ENCODE assay signal across 11 cellular contexts in the genomic region with DNA sequence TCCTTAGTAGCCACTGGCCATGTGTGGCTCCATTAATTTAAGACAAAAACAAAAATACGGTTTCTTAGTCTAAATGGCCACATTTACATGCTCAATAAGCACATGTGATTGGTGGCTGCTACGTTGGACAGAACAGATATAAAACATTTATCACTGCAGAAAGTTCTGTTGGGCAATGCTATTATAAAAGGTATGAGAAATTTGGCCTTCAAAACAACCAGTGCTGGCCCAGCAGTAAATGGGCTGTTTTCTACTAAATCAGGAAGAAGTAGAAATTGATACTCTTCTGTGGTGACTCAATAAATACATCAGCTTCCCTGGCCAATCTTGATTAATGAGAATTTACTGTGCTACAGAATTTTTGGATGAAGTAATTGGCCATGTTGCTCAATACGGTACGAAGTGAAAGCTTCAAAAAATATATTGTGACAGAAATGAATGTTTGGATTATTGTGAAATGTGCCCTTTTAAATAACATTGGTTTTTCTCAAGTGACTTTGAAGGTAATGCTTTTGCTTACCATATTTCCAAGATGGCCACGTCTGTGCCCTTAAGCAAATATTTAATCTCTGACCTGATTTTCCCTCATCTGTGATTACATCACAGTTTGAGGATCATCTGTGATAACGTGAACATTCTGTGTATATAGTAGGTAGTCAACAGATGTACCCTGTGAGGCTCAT. TPM values are rescaled to one million over a fixed set of nuclear protein-coding genes. Genes with fewer than 3 reads are reported as not detected.
DNase-seq lines count a peak whose midpoint lies in the region; ATAC-seq and TF ChIP-seq lines count a peak whose summit lies in the region.
"Had no signal": no experiment of that assay in that cellular context is flagged by ENCODE, and none has a peak within 500 bp of the region (broad histone marks: within the 10 kb centered on the region; RNA-seq: fewer than 3 reads in every experiment).

No MANE protein-coding gene starts in this region.

- H3K27me3 ChIP-seq in heart left ventricle = no peaks in the 10 kb centered on the region
- H3K27me3 ChIP-seq: testis had no signal

- H3K27ac Mint-ChIP-seq in CD14-positive monocyte = peak overlapping the region; percentile 83 to 95 (median 88)
- H3K27ac Mint-ChIP-seq in memory B cell = peak overlapping the region; percentile 17

- no peaks in the 10 kb centered on the region for H3K9me3 ChIP-seq in heart left ventricle
- H3K9me3 ChIP-seq: testis had no signal

- H3K4me3 Mint-ChIP-seq in CD14-positive monocyte = peak overlapping the region in 1 of 2 donors; percentile 48
- H3K4me3 Mint-ChIP-seq in memory B cell = no peak overlapping the region

- TF ChIP-seq POLR2A in heart left ventricle (IDR thresholded peaks at IDR 0.05) = no peak

- H3K4me3 ChIP-seq in LNCaP clone FGC (ENCODE audit: low read depth, low read length) (no peak overlapping the region), heart left ventricle (no peak overlapping the region)
- H3K4me3 ChIP-seq: testis had no signal

- peaks cover 0 to 80% (median 77%) of the 10 kb centered on the region in 9 donors for H3K36me3 ChIP-seq in heart left ventricle

- no peak for ATAC-seq in memory B cell (ENCODE audit: low read depth)
- ATAC-seq in heart left ventricle = no peak
- no peak for ATAC-seq in GM21723 (IDR thresholded peaks at IDR 0.05; ENCODE audit: unreplicated experiment)
- ATAC-seq: sciatic nerve had no signal

- H3K36me3 Mint-ChIP-seq in CD14-positive monocyte (peaks cover 55 to 61% of the 10 kb centered on the region in 2 donors), memory B cell (peaks cover 28% of the 10 kb centered on the region)

- DNase-seq in CD14-positive monocyte (ENCODE audit: low spot score) = no peak
- peak; percentile 37 for DNase-seq in LNCaP clone FGC (ENCODE audit: low read depth)
- peak; percentile 77 for DNase-seq in amniotic epithelial cell (ENCODE audit: low read depth)
- no peak for DNase-seq in memory B cell (ENCODE audit: low spot score in 2 of 2)
- DNase-seq in NCI-H1930 (lab: John Stamatoyannopoulos, UW) = no peak
- no peak for DNase-seq in heart left ventricle
- no peak for DNase-seq in KG1 (lab: John Stamatoyannopoulos, UW)
- DNase-seq: activated effector memory CD4-positive, alpha-beta T cell treated with Interleukin-2 at 50 U/mL for 16 hours; testis had no signal

- peak overlapping the region in 2 of 12 donors; percentile 5 to 22 for H3K27ac ChIP-seq in heart left ventricle
- H3K27ac ChIP-seq: testis had no signal

- WGBS in heart left ventricle, 4 donors = 33 to 53% (median 37%) methylated on average over 6 of the region's 6 CpGs

- H3K27me3 Mint-ChIP-seq in CD14-positive monocyte (ENCODE audit: low read depth in 3 of 3) (no peaks in the 10 kb centered on the region), memory B cell (no peaks in the 10 kb centered on the region)

- H3K9me3 Mint-ChIP-seq in CD14-positive monocyte (peaks cover 0 to 3% (median 0%) of the 10 kb centered on the region in 7 donors), memory B cell (no peaks in the 10 kb centered on the region)

- peaks cover 7 to 65% (median 48%) of the 10 kb centered on the region in 12 donors for H3K4me1 ChIP-seq in heart left ventricle

- H3K4me1 Mint-ChIP-seq in CD14-positive monocyte = peaks cover 46% of the 10 kb centered on the region
- peaks cover 29% of the 10 kb centered on the region for H3K4me1 Mint-ChIP-seq in memory B cell

- TF ChIP-seq CTCF in CD14-positive monocyte (IDR thresholded peaks at IDR 0.05) (no peak), LNCaP clone FGC (IDR thresholded peaks at IDR 0.05; ENCODE audit: control insufficient read depth, extremely low read depth, insufficient read depth) (no peak), heart left ventricle (IDR thresholded peaks at IDR 0.05) (no peak)

- intact Hi-C loops in CD14-positive monocyte (cut with micrococcal nuclease) (loop anchor here in 1 of 2 donors (5.0 to 10.0 kb wide), 4 partner anchors 46 to 446 kb away; partner anchors contain the start of genes B4GALT1, BAG1, CHMP5 and NOL6), heart left ventricle (cut with DNase I) (no loop called here)

RNA-seq across cellular contexts. Expression of gene DNAJA1, which starts 4.2 kb away (rescaled TPM):
- polyA plus RNA-seq in CD14-positive monocyte (10 to 100 TPM; 73.3 to 93.6 TPM), heart left ventricle (100 to 1,000 TPM in 1 of 2 donors, 10 to 100 TPM in 1; 32.6 to 133 TPM)
- 100 to 1,000 TPM in 1 of 9 donors, 10 to 100 TPM in 8; 48.6 to 104 (median 63.1) TPM for total RNA-seq in heart left ventricle

RNA-seq across cellular contexts. Expression of gene APTX, which starts 27.8 kb away (rescaled TPM):
- polyA plus RNA-seq in CD14-positive monocyte = 10 to 100 TPM; 17.9 to 20.9 TPM
- total RNA-seq in heart left ventricle = 10 to 100 TPM in 8 of 9 donors, 1 to 10 TPM in 1; 9.4 to 22.5 (median 16.1) TPM
- 10 to 100 TPM; 12.5 to 33.4 TPM for polyA plus RNA-seq in heart left ventricle

RNA-seq across cellular contexts. Expression of gene SMU1, which starts 47.2 kb away (rescaled TPM):
- polyA plus RNA-seq in CD14-positive monocyte (10 to 100 TPM; 19.3 to 21.7 TPM), heart left ventricle (10 to 100 TPM in 1 of 2 donors, 1 to 10 TPM in 1; 6.7 to 12.3 TPM)
- total RNA-seq in heart left ventricle = 10 to 100 TPM; 11.5 to 19.4 (median 15.8) TPM

Comparison
In these comparisons a context has a peak if more than half of its experiments do, and no peak if none do; other contexts are left out.
1. DNase-seq: peak in LNCaP clone FGC (single experiment) and amniotic epithelial cell (single experiment); none in CD14-positive monocyte (single experiment), memory B cell (0 of 2), NCI-H1930 (0 of 2), heart left ventricle (0 of 5) and KG1 (single experiment).